Comparison of ENCODE assay signal across 14 cellular contexts in the genomic region with DNA sequence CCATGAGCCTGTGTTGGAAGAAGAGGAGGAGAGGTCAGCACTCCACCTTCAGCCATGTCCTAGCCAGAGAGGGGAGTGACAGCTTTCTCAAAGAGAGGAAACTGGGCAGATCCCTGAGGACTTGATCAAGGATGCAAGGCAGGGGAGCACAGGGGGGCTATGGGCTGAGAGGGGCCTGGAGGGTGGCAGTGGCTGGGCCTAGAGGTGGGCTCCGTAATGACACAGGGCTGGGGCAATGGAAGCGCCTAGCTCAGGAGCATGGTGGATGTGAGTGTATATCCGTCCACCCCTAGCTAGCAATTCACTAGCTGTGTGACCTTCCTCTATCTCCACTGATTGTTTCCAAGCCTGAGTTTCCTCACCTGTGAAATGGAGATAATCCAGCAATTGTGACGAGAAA. TPM values are rescaled to one million over a fixed set of nuclear protein-coding genes. Genes with fewer than 3 reads are reported as not detected.
DNase-seq lines count a peak whose midpoint lies in the region; ATAC-seq and TF ChIP-seq lines count a peak whose summit lies in the region.
"Had no signal": no experiment of that assay in that cellular context is flagged by ENCODE, and none has a peak within 500 bp of the region (broad histone marks: within the 10 kb centered on the region; RNA-seq: fewer than 3 reads in every experiment).

No MANE protein-coding gene starts in this region.

- BruUV-seq in HCT116 (replicated peaks; lab: Mats Ljungman, UMichigan): no TSS peak

- TF ChIP-seq POLR2A in HCT116 (IDR thresholded peaks at IDR 0.05; ENCODE audit: borderline replicate concordance, extremely low read depth, insufficient read depth, insufficient read length): no peak

- H3K9me3 ChIP-seq in HCT116 (ENCODE audit: control insufficient read depth in 1 of 2, insufficient read depth in 1 of 2, low read depth in 1 of 2, low read length in 2 of 2) (no peaks in the 10 kb centered on the region), skeletal muscle satellite cell (replicated peaks; ENCODE audit: low read length) (no peaks in the 10 kb centered on the region)
- H3K9me3 ChIP-seq: gastroesophageal sphincter, sigmoid colon, vagina had no signal

- POLR2A ChIA-PET in HCT116 (lab: Charles Lee): interaction anchor here (1.1 kb wide), 1 partner anchor 8 kb away, joined by 3 read pairs; no protein-coding TSS in a partner anchor

- CTCF ChIA-PET in HCT116 (lab: Charles Lee): interaction anchor here (1.4 to 2.0 kb wide), 2 partner anchors 11 to 18 kb away, joined by 3 to 5 read pairs; no protein-coding TSS in a partner anchor

- no peaks in the 10 kb centered on the region for H3K36me3 ChIP-seq in HCT116 (ENCODE audit: control insufficient read depth in 1 of 2, insufficient read depth in 2 of 2, low read length in 2 of 2)
- H3K36me3 ChIP-seq in skeletal muscle satellite cell (ENCODE audit: insufficient read depth, low read length): no peaks in the 10 kb centered on the region
- H3K36me3 ChIP-seq: gastroesophageal sphincter, sigmoid colon, vagina had no signal

- H3K27me3 ChIP-seq in HCT116 (ENCODE audit: insufficient read depth, low read length) (no peaks in the 10 kb centered on the region), skeletal muscle satellite cell (ENCODE audit: control insufficient read depth, insufficient read depth, low read length) (no peaks in the 10 kb centered on the region)
- H3K27me3 ChIP-seq: gastroesophageal sphincter, sigmoid colon, vagina had no signal

- H3K79me2 ChIP-seq in HCT116 (ENCODE audit: insufficient read depth, low read length): no peaks in the 10 kb centered on the region

- TF ChIP-seq RAD21 in HCT116 (IDR thresholded peaks at IDR 0.05; ENCODE audit: low read depth): no peak

- peaks cover 14 to 28% of the 10 kb centered on the region in 2 experiments for H3K4me1 ChIP-seq in HCT116 (ENCODE audit: control insufficient read depth in 1 of 2, insufficient read depth in 2 of 2, low read length in 2 of 2)
- peaks cover 31% of the 10 kb centered on the region for H3K4me1 ChIP-seq in skeletal muscle satellite cell (ENCODE audit: control insufficient read depth, insufficient read depth, low read length)

- H3K27ac ChIP-seq in C4-2B (peak overlapping the region; percentile 45; the same call in 1 of the 2 replicates), HCT116 (ENCODE audit: low read depth, low read length) (no peak overlapping the region), epithelial cell of prostate (peak overlapping the region; percentile 69)

- TF ChIP-seq CTCF in C4-2B (conservative IDR thresholded peaks at IDR 0.05) (no peak), HCT116 (IDR thresholded peaks at IDR 0.05 in 2 of 3, conservative IDR thresholded peaks at IDR 0.05 in 1 of 3; ENCODE audit: borderline replicate concordance in 1 of 3, insufficient read depth in 1 of 3, low read depth in 2 of 3, low read length in 2 of 3) (no peak)

- H3K4me3 ChIP-seq in HCT116 (replicated peaks in 1 of 2; ENCODE audit: low read depth in 1 of 2, low read length in 2 of 2): no peak overlapping the region
- no peak overlapping the region for H3K4me3 ChIP-seq in skeletal muscle satellite cell (ENCODE audit: low read length)
- H3K4me3 ChIP-seq: gastroesophageal sphincter, sigmoid colon, vagina had no signal

- RAD21 ChIA-PET in HCT116 (lab: Charles Lee; ENCODE audit: low non-redundant PET in 1 of 2, low total read pairs in 2 of 2, uncharacterized antibody in 2 of 2, unreplicated experiment in 2 of 2): no interaction called here

- H4K20me1 ChIP-seq in HCT116 (ENCODE audit: insufficient read depth): no peaks in the 10 kb centered on the region

- ATAC-seq in HCT116 (no peak; the same call in 1 of the 2 replicates), HG03439 (IDR thresholded peaks at IDR 0.05; ENCODE audit: unreplicated experiment) (no peak)

- H2AFZ ChIP-seq in HCT116 (ENCODE audit: low read depth, low read length, poor library complexity, severe bottlenecking): peak overlapping the region; percentile 77

- DNase-seq in HCT116 (ENCODE audit: low read depth, low spot score) (no peak), epithelial cell of prostate (ENCODE audit: low read depth, low spot score) (no peak), GDM1 (lab: John Stamatoyannopoulos, UW) (no peak), NCI-H2029 (lab: John Stamatoyannopoulos, UW) (no peak)
- DNase-seq: activated CD4-positive, alpha-beta T cell treated with anti-CD3 and anti-CD28 coated beads, Interleukin-2, amount 10 ng/mL, durations not matched to agents 24 days and 14 days; left colon; NCI-H2171 treated with DMSO at 0.1 percent for 48 hours; NCI-H748 treated with DMSO at 0.1 percent for 48 hours; sigmoid colon had no signal

- H3K4me2 ChIP-seq in HCT116 (ENCODE audit: low read length): peak overlapping the region; percentile 40; the same call in 1 of the 2 replicates
- H3K4me2 ChIP-seq in skeletal muscle satellite cell (ENCODE audit: low read length): no peak overlapping the region

- H3K9ac ChIP-seq in HCT116 (ENCODE audit: low read length) (no peak overlapping the region), skeletal muscle satellite cell (ENCODE audit: low read depth, low read length) (peak overlapping the region; percentile 31)

- intact Hi-C loops in HCT116 (cut with micrococcal nuclease): no loop called here

- H3K9me2 ChIP-seq in HCT116 (ENCODE audit: insufficient read depth): no peaks in the 10 kb centered on the region

TF ChIP-seq in HCT116, 20 proteins besides CTCF, POLR2A, EP300 and RAD21:
- TF ChIP-seq ZFX (IDR thresholded peaks at IDR 0.05) (no peak), EGR1 (IDR thresholded peaks at IDR 0.05; ENCODE audit: low read depth) (no peak), SIN3A (IDR thresholded peaks at IDR 0.05; ENCODE audit: low read depth) (no peak), REST (IDR thresholded peaks at IDR 0.05; ENCODE audit: low read depth) (no peak), SRF (IDR thresholded peaks at IDR 0.05; ENCODE audit: low read depth) (no peak), CEBPB (IDR thresholded peaks at IDR 0.05; ENCODE audit: low read depth) (no peak), SP1 (IDR thresholded peaks at IDR 0.05; ENCODE audit: low read depth) (no peak), POLR2AphosphoS5 (IDR thresholded peaks at IDR 0.05; ENCODE audit: low read depth, low read length) (no peak)
TF ChIP-seq in HCT116: peak in this region for 0.

RNA-seq across cellular contexts. Expression of gene NEK2, which starts 32.6 kb away (rescaled TPM):
- 50.2 TPM for total RNA-seq in HCT116 (2021; ENCODE audit: unreplicated experiment)
- polyA plus RNA-seq in HCT116 (2012): 53.9 and 71.8 TPM in 2 replicates
- 10.4 and 12.0 TPM in 2 replicates for total RNA-seq in skeletal muscle satellite cell (2012; rRNA removed)
